Comparison of ENCODE assay signal across 14 cellular contexts in genomic region chr13:55553736-55554135, GRCh38.
"Had no signal": no experiment of that assay in that cellular context is flagged by ENCODE, and none has a peak within 500 bp of the region (broad histone marks: within the 10 kb centered on the region; RNA-seq: fewer than 3 reads in every experiment).

No MANE protein-coding gene starts in this region.

- H3K27me3 ChIP-seq: breast epithelium, dorsolateral prefrontal cortex, esophagus squamous epithelium, heart left ventricle, left lung, ovary had no signal

- DNase-seq: activated CD4-positive, alpha-beta T cell treated with anti-CD3 and anti-CD28 coated beads, Interleukin-2, amount 50 U/mL, for 1 hour; activated gamma-delta T cell; activated naive CD8-positive, alpha-beta T cell treated with anti-CD3 and anti-CD28 coated beads for 36 hours; activated T-cell treated with anti-CD3 and anti-CD28 coated beads for 4 hours; esophagus squamous epithelium; foreskin fibroblast; heart left ventricle; left lung; ovary; stimulated activated CD4-positive, alpha-beta T cell treated with anti-CD3 and anti-CD28 coated beads, Interleukin-2, amount 100 ng/mL, for 48 hours; stimulated activated naive CD4-positive, alpha-beta T cell treated with Interleukin-2 at 50 U/mL for 16 hours; trophoblast cell had no signal

- H3K4me1 ChIP-seq: breast epithelium, esophagus squamous epithelium, heart left ventricle, left lung had no signal

- H3K27ac ChIP-seq: breast epithelium, esophagus squamous epithelium, heart left ventricle, left lung, ovary had no signal

- ATAC-seq: heart left ventricle, left lung had no signal

- H3K36me3 ChIP-seq: breast epithelium, esophagus squamous epithelium, heart left ventricle, left lung, ovary had no signal

- H3K4me3 ChIP-seq: breast epithelium, dorsolateral prefrontal cortex, esophagus squamous epithelium, heart left ventricle, left lung, ovary had no signal

- H3K9me3 ChIP-seq: esophagus squamous epithelium, ovary had no signal
